Comparison of ENCODE assay signal across 1 cellular context in genomic region chr1:226641671-226642231, GRCh38.
TF ChIP-seq lines count a peak whose summit lies in the region.

No MANE protein-coding gene starts in this region.

TF ChIP-seq in H1, 55 proteins besides CTCF, POLR2A, EP300 and RAD21:
- TF ChIP-seq CBX5 (IDR thresholded peaks at IDR 0.05; ENCODE audit: low read depth, low read length) (no peak), RNF2 (IDR thresholded peaks at IDR 0.05; ENCODE audit: borderline replicate concordance, low read depth, low read length, missing control alignments, poor library complexity, severe bottlenecking) (no peak), SP2 (IDR thresholded peaks at IDR 0.05; ENCODE audit: low read length) (no peak), CHD7 (IDR thresholded peaks at IDR 0.05; ENCODE audit: insufficient replicate concordance, low read length) (no peak), KDM4A (IDR thresholded peaks at IDR 0.05; ENCODE audit: low read depth, low read length, severe bottlenecking) (no peak), SIRT6 (IDR thresholded peaks at IDR 0.05; ENCODE audit: low read length) (no peak), USF2 (IDR thresholded peaks at IDR 0.05; ENCODE audit: low read length) (no peak), SUZ12 (IDR thresholded peaks at IDR 0.05; ENCODE audit: low read length) (no peak), SP4 (IDR thresholded peaks at IDR 0.05; ENCODE audit: low read length) (no peak), POLR2AphosphoS5 (IDR thresholded peaks at IDR 0.05; ENCODE audit: low read depth, low read length) (no peak), SIN3A (conservative IDR thresholded peaks at IDR 0.05 in 1 of 2, IDR thresholded peaks at IDR 0.05 in 1 of 2; ENCODE audit: low read depth in 1 of 2, low read length in 2 of 2) (no peak), NANOG (IDR thresholded peaks at IDR 0.05; ENCODE audit: insufficient read depth, low read depth, low read length, poor library complexity, severe bottlenecking) (no peak)
- TF ChIP-seq, protein P1, sequence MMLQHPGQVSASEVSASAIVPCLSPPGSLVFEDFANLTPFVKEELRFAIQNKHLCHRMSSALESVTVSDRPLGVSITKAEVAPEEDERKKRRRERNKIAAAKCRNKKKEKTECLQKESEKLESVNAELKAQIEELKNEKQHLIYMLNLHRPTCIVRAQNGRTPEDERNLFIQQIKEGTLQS (IDR thresholded peaks at IDR 0.05; ENCODE audit: insufficient read depth, low read depth, low read length), result no peak
